Comparison of ENCODE assay signal across 1 cellular context in the genomic region with DNA sequence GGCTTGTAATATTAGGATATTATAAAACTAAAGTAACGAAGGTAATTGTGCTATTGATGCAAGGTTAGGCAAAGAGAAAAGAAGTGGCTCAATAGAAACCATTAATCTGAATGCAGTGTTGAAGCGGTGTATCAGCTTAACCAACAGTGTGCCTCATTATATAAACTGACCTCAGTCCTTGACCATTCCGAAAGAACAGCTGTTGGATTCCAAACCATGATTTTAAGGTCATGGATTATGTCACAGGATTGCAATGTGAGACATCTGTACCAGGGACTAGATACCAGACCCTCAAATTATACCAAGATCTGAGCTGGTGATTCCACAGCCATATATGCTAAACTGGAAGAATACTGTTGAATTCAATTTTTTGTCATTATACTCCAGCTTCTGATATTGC.
TF ChIP-seq lines count a peak whose summit lies in the region.

No MANE protein-coding gene starts in this region.

TF ChIP-seq in K562, 482 proteins besides CTCF, POLR2A, EP300 and RAD21:
- TF ChIP-seq, protein P1, sequence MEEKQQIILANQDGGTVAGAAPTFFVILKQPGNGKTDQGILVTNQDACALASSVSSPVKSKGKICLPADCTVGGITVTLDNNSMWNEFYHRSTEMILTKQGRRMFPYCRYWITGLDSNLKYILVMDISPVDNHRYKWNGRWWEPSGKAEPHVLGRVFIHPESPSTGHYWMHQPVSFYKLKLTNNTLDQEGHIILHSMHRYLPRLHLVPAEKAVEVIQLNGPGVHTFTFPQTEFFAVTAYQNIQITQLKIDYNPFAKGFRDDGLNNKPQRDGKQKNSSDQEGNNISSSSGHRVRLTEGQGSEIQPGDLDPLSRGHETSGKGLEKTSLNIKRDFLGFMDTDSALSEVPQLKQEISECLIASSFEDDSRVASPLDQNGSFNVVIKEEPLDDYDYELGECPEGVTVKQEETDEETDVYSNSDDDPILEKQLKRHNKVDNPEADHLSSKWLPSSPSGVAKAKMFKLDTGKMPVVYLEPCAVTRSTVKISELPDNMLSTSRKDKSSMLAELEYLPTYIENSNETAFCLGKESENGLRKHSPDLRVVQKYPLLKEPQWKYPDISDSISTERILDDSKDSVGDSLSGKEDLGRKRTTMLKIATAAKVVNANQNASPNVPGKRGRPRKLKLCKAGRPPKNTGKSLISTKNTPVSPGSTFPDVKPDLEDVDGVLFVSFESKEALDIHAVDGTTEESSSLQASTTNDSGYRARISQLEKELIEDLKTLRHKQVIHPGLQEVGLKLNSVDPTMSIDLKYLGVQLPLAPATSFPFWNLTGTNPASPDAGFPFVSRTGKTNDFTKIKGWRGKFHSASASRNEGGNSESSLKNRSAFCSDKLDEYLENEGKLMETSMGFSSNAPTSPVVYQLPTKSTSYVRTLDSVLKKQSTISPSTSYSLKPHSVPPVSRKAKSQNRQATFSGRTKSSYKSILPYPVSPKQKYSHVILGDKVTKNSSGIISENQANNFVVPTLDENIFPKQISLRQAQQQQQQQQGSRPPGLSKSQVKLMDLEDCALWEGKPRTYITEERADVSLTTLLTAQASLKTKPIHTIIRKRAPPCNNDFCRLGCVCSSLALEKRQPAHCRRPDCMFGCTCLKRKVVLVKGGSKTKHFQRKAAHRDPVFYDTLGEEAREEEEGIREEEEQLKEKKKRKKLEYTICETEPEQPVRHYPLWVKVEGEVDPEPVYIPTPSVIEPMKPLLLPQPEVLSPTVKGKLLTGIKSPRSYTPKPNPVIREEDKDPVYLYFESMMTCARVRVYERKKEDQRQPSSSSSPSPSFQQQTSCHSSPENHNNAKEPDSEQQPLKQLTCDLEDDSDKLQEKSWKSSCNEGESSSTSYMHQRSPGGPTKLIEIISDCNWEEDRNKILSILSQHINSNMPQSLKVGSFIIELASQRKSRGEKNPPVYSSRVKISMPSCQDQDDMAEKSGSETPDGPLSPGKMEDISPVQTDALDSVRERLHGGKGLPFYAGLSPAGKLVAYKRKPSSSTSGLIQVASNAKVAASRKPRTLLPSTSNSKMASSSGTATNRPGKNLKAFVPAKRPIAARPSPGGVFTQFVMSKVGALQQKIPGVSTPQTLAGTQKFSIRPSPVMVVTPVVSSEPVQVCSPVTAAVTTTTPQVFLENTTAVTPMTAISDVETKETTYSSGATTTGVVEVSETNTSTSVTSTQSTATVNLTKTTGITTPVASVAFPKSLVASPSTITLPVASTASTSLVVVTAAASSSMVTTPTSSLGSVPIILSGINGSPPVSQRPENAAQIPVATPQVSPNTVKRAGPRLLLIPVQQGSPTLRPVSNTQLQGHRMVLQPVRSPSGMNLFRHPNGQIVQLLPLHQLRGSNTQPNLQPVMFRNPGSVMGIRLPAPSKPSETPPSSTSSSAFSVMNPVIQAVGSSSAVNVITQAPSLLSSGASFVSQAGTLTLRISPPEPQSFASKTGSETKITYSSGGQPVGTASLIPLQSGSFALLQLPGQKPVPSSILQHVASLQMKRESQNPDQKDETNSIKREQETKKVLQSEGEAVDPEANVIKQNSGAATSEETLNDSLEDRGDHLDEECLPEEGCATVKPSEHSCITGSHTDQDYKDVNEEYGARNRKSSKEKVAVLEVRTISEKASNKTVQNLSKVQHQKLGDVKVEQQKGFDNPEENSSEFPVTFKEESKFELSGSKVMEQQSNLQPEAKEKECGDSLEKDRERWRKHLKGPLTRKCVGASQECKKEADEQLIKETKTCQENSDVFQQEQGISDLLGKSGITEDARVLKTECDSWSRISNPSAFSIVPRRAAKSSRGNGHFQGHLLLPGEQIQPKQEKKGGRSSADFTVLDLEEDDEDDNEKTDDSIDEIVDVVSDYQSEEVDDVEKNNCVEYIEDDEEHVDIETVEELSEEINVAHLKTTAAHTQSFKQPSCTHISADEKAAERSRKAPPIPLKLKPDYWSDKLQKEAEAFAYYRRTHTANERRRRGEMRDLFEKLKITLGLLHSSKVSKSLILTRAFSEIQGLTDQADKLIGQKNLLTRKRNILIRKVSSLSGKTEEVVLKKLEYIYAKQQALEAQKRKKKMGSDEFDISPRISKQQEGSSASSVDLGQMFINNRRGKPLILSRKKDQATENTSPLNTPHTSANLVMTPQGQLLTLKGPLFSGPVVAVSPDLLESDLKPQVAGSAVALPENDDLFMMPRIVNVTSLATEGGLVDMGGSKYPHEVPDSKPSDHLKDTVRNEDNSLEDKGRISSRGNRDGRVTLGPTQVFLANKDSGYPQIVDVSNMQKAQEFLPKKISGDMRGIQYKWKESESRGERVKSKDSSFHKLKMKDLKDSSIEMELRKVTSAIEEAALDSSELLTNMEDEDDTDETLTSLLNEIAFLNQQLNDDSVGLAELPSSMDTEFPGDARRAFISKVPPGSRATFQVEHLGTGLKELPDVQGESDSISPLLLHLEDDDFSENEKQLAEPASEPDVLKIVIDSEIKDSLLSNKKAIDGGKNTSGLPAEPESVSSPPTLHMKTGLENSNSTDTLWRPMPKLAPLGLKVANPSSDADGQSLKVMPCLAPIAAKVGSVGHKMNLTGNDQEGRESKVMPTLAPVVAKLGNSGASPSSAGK (IDR thresholded peaks at IDR 0.05), result no peak
- TF ChIP-seq ZNF140 (CRISPR knock-in tag; IDR thresholded peaks at IDR 0.05) (no peak), ZNF717 (CRISPR knock-in tag; IDR thresholded peaks at IDR 0.05) (no peak), EP400 (IDR thresholded peaks at IDR 0.05) (no peak), CHD4 (IDR thresholded peaks at IDR 0.05; ENCODE audit: insufficient read depth, insufficient replicate concordance, low read depth, low read length, poor library complexity, severe bottlenecking) (no peak), NEUROD1 (IDR thresholded peaks at IDR 0.05; ENCODE audit: borderline replicate concordance, low read depth, low read length, partially characterized antibody) (no peak)
- TF ChIP-seq, protein P2, sequence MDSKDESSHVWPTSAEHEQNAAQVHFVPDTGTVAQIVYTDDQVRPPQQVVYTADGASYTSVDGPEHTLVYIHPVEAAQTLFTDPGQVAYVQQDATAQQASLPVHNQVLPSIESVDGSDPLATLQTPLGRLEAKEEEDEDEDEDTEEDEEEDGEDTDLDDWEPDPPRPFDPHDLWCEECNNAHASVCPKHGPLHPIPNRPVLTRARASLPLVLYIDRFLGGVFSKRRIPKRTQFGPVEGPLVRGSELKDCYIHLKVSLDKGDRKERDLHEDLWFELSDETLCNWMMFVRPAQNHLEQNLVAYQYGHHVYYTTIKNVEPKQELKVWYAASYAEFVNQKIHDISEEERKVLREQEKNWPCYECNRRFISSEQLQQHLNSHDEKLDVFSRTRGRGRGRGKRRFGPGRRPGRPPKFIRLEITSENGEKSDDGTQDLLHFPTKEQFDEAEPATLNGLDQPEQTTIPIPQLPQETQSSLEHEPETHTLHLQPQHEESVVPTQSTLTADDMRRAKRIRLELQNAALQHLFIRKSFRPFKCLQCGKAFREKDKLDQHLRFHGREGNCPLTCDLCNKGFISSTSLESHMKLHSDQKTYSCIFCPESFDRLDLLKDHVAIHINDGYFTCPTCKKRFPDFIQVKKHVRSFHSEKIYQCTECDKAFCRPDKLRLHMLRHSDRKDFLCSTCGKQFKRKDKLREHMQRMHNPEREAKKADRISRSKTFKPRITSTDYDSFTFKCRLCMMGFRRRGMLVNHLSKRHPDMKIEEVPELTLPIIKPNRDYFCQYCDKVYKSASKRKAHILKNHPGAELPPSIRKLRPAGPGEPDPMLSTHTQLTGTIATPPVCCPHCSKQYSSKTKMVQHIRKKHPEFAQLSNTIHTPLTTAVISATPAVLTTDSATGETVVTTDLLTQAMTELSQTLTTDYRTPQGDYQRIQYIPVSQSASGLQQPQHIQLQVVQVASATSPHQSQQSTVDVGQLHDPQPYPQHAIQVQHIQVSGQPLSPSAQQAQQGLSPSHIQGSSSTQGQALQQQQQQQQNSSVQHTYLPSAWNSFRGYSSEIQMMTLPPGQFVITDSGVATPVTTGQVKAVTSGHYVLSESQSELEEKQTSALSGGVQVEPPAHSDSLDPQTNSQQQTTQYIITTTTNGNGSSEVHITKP (IDR thresholded peaks at IDR 0.05; ENCODE audit: partially characterized antibody), result no peak
- TF ChIP-seq, protein P3, sequence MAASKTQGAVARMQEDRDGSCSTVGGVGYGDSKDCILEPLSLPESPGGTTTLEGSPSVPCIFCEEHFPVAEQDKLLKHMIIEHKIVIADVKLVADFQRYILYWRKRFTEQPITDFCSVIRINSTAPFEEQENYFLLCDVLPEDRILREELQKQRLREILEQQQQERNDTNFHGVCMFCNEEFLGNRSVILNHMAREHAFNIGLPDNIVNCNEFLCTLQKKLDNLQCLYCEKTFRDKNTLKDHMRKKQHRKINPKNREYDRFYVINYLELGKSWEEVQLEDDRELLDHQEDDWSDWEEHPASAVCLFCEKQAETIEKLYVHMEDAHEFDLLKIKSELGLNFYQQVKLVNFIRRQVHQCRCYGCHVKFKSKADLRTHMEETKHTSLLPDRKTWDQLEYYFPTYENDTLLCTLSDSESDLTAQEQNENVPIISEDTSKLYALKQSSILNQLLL (CRISPR knock-in tag; IDR thresholded peaks at IDR 0.05; ENCODE audit: borderline replicate concordance), result no peak
- TF ChIP-seq, protein P4, sequence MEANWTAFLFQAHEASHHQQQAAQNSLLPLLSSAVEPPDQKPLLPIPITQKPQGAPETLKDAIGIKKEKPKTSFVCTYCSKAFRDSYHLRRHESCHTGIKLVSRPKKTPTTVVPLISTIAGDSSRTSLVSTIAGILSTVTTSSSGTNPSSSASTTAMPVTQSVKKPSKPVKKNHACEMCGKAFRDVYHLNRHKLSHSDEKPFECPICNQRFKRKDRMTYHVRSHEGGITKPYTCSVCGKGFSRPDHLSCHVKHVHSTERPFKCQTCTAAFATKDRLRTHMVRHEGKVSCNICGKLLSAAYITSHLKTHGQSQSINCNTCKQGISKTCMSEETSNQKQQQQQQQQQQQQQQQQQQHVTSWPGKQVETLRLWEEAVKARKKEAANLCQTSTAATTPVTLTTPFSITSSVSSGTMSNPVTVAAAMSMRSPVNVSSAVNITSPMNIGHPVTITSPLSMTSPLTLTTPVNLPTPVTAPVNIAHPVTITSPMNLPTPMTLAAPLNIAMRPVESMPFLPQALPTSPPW (CRISPR knock-in tag; IDR thresholded peaks at IDR 0.05), result no peak
